Comparison of ENCODE assay signal across 8 cellular contexts in the genomic region with DNA sequence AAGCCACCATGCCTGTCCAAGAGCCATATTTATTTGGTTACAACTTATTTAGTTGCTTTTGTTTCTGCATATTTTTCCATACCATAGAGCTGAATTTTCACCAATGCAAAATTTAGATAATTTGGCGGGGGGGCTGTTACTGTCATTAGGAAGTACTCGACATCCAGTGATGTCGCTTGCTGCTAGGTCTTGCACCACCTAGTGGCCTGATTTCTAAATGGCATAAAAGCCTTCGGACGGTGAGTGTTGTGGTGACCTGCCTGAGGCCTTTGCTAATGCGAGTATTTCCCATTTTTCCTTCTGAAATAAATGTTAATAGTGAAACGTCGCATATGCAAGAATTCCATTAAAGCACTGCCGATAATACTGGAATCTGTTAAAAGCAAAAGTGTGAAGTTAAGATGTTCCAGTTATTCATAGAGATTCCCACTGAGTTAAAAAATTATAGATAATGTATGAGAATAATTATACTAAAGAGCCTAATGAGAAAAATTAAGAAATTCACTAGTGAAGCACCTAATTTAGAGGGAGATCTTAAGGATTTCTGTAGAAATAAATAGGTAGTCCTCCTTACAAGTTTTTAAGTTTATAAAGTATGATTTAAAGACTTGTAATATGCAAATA.
DNase-seq lines count a peak whose midpoint lies in the region; ATAC-seq and TF ChIP-seq lines count a peak whose summit lies in the region.

No MANE protein-coding gene starts in this region.

- DNase-seq in DMS53 (lab: John Stamatoyannopoulos, UW) (peak; percentile 83), M059J (ENCODE audit: low read depth) (peak; percentile 50), brain microvascular endothelial cell (peak; percentile 72), left colon (peak in 1 of 2 donors; percentile 28)
- peak; percentile 15 for DNase-seq in T-helper 2 cell treated with Interferon-gamma antibody and Interleukin-4, amounts not matched to agents 5 μg/mL and 100 μg/mL, for 36 hours (ENCODE audit: low spot score)
- peak; percentile 13 to 15 for DNase-seq in stimulated activated CD8-positive, alpha-beta memory T cell treated with anti-CD3 and anti-CD28 coated beads, Interleukin-4, amount 100 ng/mL, for 4 hours (ENCODE audit: low read depth in 2 of 2, low spot score in 1 of 2)

- H3K9me3 Mint-ChIP-seq in T-helper 2 cell treated with Interferon-gamma antibody and Interleukin-4, amounts not matched to agents 5 μg/mL and 100 μg/mL, for 36 hours: no peaks in the 10 kb centered on the region

- H3K27ac Mint-ChIP-seq in T-helper 2 cell treated with Interferon-gamma antibody and Interleukin-4, amounts not matched to agents 5 μg/mL and 100 μg/mL, for 36 hours: no peak overlapping the region

- intact Hi-C loops in left colon (cut with DNase I, micrococcal nuclease): no loop called here

- no peaks in the 10 kb centered on the region for H3K27me3 ChIP-seq in brain microvascular endothelial cell (replicated peaks)

- H3K36me3 Mint-ChIP-seq in T-helper 2 cell treated with Interferon-gamma antibody and Interleukin-4, amounts not matched to agents 5 μg/mL and 100 μg/mL, for 36 hours (ENCODE audit: low read depth): peaks cover 26% of the 10 kb centered on the region

- H3K4me1 Mint-ChIP-seq in T-helper 2 cell treated with Interferon-gamma antibody and Interleukin-4, amounts not matched to agents 5 μg/mL and 100 μg/mL, for 36 hours (ENCODE audit: low read depth): no peaks in the 10 kb centered on the region

- in situ Hi-C loops in brain microvascular endothelial cell (cut with HindIII; ENCODE audit: low pct_ligation_motif_present, low sequenced_read_pairs): no loop called here

- no peaks in the 10 kb centered on the region for H3K27me3 Mint-ChIP-seq in T-helper 2 cell treated with Interferon-gamma antibody and Interleukin-4, amounts not matched to agents 5 μg/mL and 100 μg/mL, for 36 hours (ENCODE audit: low read depth)

- H3K36me3 ChIP-seq in brain microvascular endothelial cell (replicated peaks): peaks cover 32% of the 10 kb centered on the region

- peak; percentile 90 for TF ChIP-seq CTCF in brain microvascular endothelial cell (IDR thresholded peaks at IDR 0.05; ENCODE audit: low read depth, low read length, missing control alignments)

- ATAC-seq in GM21529 (IDR thresholded peaks at IDR 0.05; ENCODE audit: unreplicated experiment) (peak; percentile 68), left colon (peak; percentile 66), HG03378 (IDR thresholded peaks at IDR 0.05; ENCODE audit: unreplicated experiment) (no peak)

- no peak overlapping the region for H3K27ac ChIP-seq in brain microvascular endothelial cell

- H3K4me3 ChIP-seq in brain microvascular endothelial cell (ENCODE audit: low read depth, low read length): no peak overlapping the region

- no peak overlapping the region for H3K4me3 Mint-ChIP-seq in T-helper 2 cell treated with Interferon-gamma antibody and Interleukin-4, amounts not matched to agents 5 μg/mL and 100 μg/mL, for 36 hours
